In genomic region chr11:118522571-118523072, GRCh38 we compare ENCODE assay signal across 9 cellular contexts. TPM values are rescaled to one million over a fixed set of nuclear protein-coding genes. Genes with fewer than 3 reads are reported as not detected.
DNase-seq lines count a peak whose midpoint lies in the region; ATAC-seq and TF ChIP-seq lines count a peak whose summit lies in the region.
"Had no signal": no experiment of that assay in that cellular context is flagged by ENCODE, and none has a peak within 500 bp of the region (broad histone marks: within the 10 kb centered on the region; RNA-seq: fewer than 3 reads in every experiment).

No MANE protein-coding gene starts in this region.

- no peak overlapping the region for H3K4me3 ChIP-seq in heart right ventricle
- H3K4me3 ChIP-seq in testis = no peak overlapping the region

- H3K9me3 ChIP-seq in heart right ventricle = no peaks in the 10 kb centered on the region
- no peaks in the 10 kb centered on the region for H3K9me3 ChIP-seq in testis

- ATAC-seq in heart right ventricle (peak in 6 of 8 donors; percentile 34 to 59 (median 52)), GM21381 (IDR thresholded peaks at IDR 0.05; ENCODE audit: unreplicated experiment) (no peak), HG02798 (IDR thresholded peaks at IDR 0.05; ENCODE audit: poor library complexity, unreplicated experiment) (no peak)

- H3K4me1 Mint-ChIP-seq in activated naive CD8-positive, alpha-beta T cell (ENCODE audit: low read depth) = peaks cover 11% of the 10 kb centered on the region
- peaks cover 6% of the 10 kb centered on the region for H3K4me1 Mint-ChIP-seq in activated naive CD8-positive, alpha-beta T cell treated with anti-CD3 and anti-CD28 coated beads for 36 hours

- H3K36me3 ChIP-seq in heart right ventricle (peaks cover 0 to 81% (median 50%) of the 10 kb centered on the region in 9 donors), testis (ENCODE audit: low read depth, missing control alignments) (no peaks in the 10 kb centered on the region)

- intact Hi-C loops in heart right ventricle (cut with DNase I) (no loop called here), testis (cut with DNase I; ENCODE audit: low total_unique reads) (no loop called here)

- peaks cover 0 to 11% (median 0%) of the 10 kb centered on the region in 9 donors for H3K4me1 ChIP-seq in heart right ventricle
- H3K4me1 ChIP-seq in testis = peaks cover 9% of the 10 kb centered on the region

- no peaks in the 10 kb centered on the region for H3K9me3 Mint-ChIP-seq in activated naive CD8-positive, alpha-beta T cell (ENCODE audit: low read depth)
- no peaks in the 10 kb centered on the region for H3K9me3 Mint-ChIP-seq in activated naive CD8-positive, alpha-beta T cell treated with anti-CD3 and anti-CD28 coated beads for 36 hours

- peak overlapping the region; percentile 55 for H3K27ac Mint-ChIP-seq in activated naive CD8-positive, alpha-beta T cell
- H3K27ac Mint-ChIP-seq in activated naive CD8-positive, alpha-beta T cell treated with anti-CD3 and anti-CD28 coated beads for 36 hours = no peak overlapping the region

- TF ChIP-seq CTCF in heart right ventricle (IDR thresholded peaks at IDR 0.05) (peak in 6 of 9 donors; percentile 30 to 49 (median 32)), testis (IDR thresholded peaks at IDR 0.05) (peak in 2 of 3 experiments; percentile 34 to 38)

- H3K27ac ChIP-seq in heart right ventricle (no peak overlapping the region), testis (no peak overlapping the region)

- H3K4me3 Mint-ChIP-seq in activated naive CD8-positive, alpha-beta T cell = no peak overlapping the region
- no peak overlapping the region for H3K4me3 Mint-ChIP-seq in activated naive CD8-positive, alpha-beta T cell treated with anti-CD3 and anti-CD28 coated beads for 36 hours

- TF ChIP-seq POLR2A in testis (IDR thresholded peaks at IDR 0.05) = no peak

- H3K27me3 ChIP-seq in heart right ventricle (no peaks in the 10 kb centered on the region), testis (no peaks in the 10 kb centered on the region)

- H3K36me3 Mint-ChIP-seq in activated naive CD8-positive, alpha-beta T cell = peaks cover 9% of the 10 kb centered on the region
- H3K36me3 Mint-ChIP-seq in activated naive CD8-positive, alpha-beta T cell treated with anti-CD3 and anti-CD28 coated beads for 36 hours = peaks cover 11% of the 10 kb centered on the region

- WGBS in heart right ventricle, 2 donors = 36 to 41% methylated on average over 6 of the region's 6 CpGs
- WGBS in testis, 2 donors = 35 to 54% methylated on average over 2 to 6 of the region's 6 CpGs

- no peak for DNase-seq in activated naive CD8-positive, alpha-beta T cell treated with anti-CD3 and anti-CD28 coated beads for 36 hours
- peak; percentile 24 for DNase-seq in RPMI7951 (ENCODE audit: low read depth)
- DNase-seq in heart right ventricle = no peak
- DNase-seq in testis = peak; percentile 66
- DNase-seq in cerebellar nuclear complex (lab: John Stamatoyannopoulos, UW) = no peak
- DNase-seq: NCI-H345 had no signal

- no peaks in the 10 kb centered on the region for H3K27me3 Mint-ChIP-seq in activated naive CD8-positive, alpha-beta T cell
- H3K27me3 Mint-ChIP-seq in activated naive CD8-positive, alpha-beta T cell treated with anti-CD3 and anti-CD28 coated beads for 36 hours = no peaks in the 10 kb centered on the region

RNA-seq across cellular contexts. Expression of gene TTC36, which starts 4.7 kb away (rescaled TPM):
- under 1 TPM; 0.42 to 0.62 TPM for total RNA-seq in activated naive CD8-positive, alpha-beta T cell treated with anti-CD3 and anti-CD28 coated beads for 36 hours
- total RNA-seq in RPMI7951 (2014; rRNA removed; shearing (Covaris generic)) = not detected in 2 replicates
- total RNA-seq in heart right ventricle (1 to 10 TPM in 1 of 10 donors, under 1 TPM in 6, not detected in 3; 0.28 to 1.8 (median 0.49) TPM), testis (1 to 10 TPM; 4.9 to 5.7 TPM)
- polyA plus RNA-seq in heart right ventricle (under 1 TPM in 1 of 2 donors, not detected in 1; 0.16 TPM), testis (ENCODE audit: insufficient read depth, low read depth, low replicate concordance) (not detected)

RNA-seq across cellular contexts. Expression of gene TMEM25, which starts 8.4 kb away (rescaled TPM):
- total RNA-seq in activated naive CD8-positive, alpha-beta T cell treated with anti-CD3 and anti-CD28 coated beads for 36 hours = 10 to 100 TPM; 14.2 to 14.7 TPM
- total RNA-seq in RPMI7951 (2014; rRNA removed; shearing (Covaris generic)) = 0.84 and 4.2 TPM in 2 replicates
- total RNA-seq in heart right ventricle = 10 to 100 TPM; 10.2 to 16.2 (median 11.5) TPM
- polyA plus RNA-seq in heart right ventricle = 1 to 10 TPM; 3.9 to 9.3 TPM
- 10 to 100 TPM; 33.1 to 46.8 TPM for total RNA-seq in testis
- polyA plus RNA-seq in testis (ENCODE audit: insufficient read depth, low read depth, low replicate concordance) = 16.4 TPM

RNA-seq across cellular contexts. Expression of gene IFT46, which starts 43.1 kb away (rescaled TPM):
- 10 to 100 TPM; 22.2 to 24.1 TPM for total RNA-seq in activated naive CD8-positive, alpha-beta T cell treated with anti-CD3 and anti-CD28 coated beads for 36 hours
- 55.3 and 57.9 TPM in 2 replicates for total RNA-seq in RPMI7951 (2014; rRNA removed; shearing (Covaris generic))
- total RNA-seq in heart right ventricle (10 to 100 TPM; 14.0 to 23.4 (median 20.5) TPM), testis (10 to 100 TPM; 47.7 to 59.4 TPM)
- polyA plus RNA-seq in heart right ventricle (10 to 100 TPM; 22.2 to 23.0 TPM), testis (ENCODE audit: insufficient read depth, low read depth, low replicate concordance) (65.0 TPM)

RNA-seq across cellular contexts. Expression of gene ARCN1, which starts 49.6 kb away (rescaled TPM):
- total RNA-seq in activated naive CD8-positive, alpha-beta T cell treated with anti-CD3 and anti-CD28 coated beads for 36 hours = 100 to 1,000 TPM; 141 to 150 TPM
- 160 and 198 TPM in 2 replicates for total RNA-seq in RPMI7951 (2014; rRNA removed; shearing (Covaris generic))
- total RNA-seq in heart right ventricle = 100 to 1,000 TPM in 4 of 10 donors, 10 to 100 TPM in 6; 84.8 to 122 (median 98.3) TPM
- polyA plus RNA-seq in heart right ventricle = 10 to 100 TPM; 48.8 to 88.1 TPM
- total RNA-seq in testis = 100 to 1,000 TPM; 107 TPM
- polyA plus RNA-seq in testis (ENCODE audit: insufficient read depth, low read depth, low replicate concordance) = 128 TPM

Comparison
In these comparisons a context has a peak if more than half of its experiments do, and no peak if none do; other contexts are left out.
1. DNase-seq: peak in RPMI7951 (single experiment) and testis (single experiment); none in activated naive CD8-positive, alpha-beta T cell treated with anti-CD3 and anti-CD28 coated beads for 36 hours (single experiment), heart right ventricle (0 of 2) and cerebellar nuclear complex (0 of 2).
2. ATAC-seq: peak in heart right ventricle (6 of 8); none in GM21381 (single experiment) and HG02798 (single experiment).